Comparison of ENCODE assay signal across 30 cellular contexts in the genomic region with DNA sequence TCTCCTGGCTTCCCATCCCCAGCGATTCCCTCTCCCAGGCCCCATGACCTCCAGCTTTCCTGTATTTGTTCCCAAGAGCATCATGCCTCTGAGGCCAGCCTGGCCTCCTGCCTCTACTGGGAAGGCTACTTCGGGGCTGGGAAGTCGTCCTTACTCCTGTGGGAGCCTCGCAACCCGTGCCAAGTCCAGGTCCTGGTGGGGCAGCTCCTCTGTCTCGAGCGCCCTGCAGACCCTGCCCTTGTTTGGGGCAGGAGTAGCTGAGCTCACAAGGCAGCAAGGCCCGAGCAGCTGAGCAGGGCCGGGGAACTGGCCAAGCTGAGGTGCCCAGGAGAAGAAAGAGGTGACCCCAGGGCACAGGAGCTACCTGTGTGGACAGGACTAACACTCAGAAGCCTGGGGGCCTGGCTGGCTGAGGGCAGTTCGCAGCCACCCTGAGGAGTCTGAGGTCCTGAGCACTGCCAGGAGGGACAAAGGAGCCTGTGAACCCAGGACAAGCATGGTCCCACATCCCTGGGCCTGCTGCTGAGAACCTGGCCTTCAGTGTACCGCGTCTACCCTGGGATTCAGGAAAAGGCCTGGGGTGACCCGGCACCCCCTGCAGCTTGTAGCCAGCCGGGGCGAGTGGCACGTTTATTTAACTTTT. TPM values are rescaled to one million over a fixed set of nuclear protein-coding genes. Genes with fewer than 3 reads are reported as not detected.
"Had no signal": no experiment of that assay in that cellular context is flagged by ENCODE, and none has a peak within 500 bp of the region (broad histone marks: within the 10 kb centered on the region; RNA-seq: fewer than 3 reads in every experiment).

No MANE protein-coding gene starts in this region.

- H3K27me3 ChIP-seq: colonic mucosa, neural progenitor cell, transverse colon had no signal

- H3K36me3 ChIP-seq: colonic mucosa, neural progenitor cell had no signal

- H3K4me1 Mint-ChIP-seq: activated T-helper 17 cell treated with anti-CD3 and anti-CD28 coated beads, Interleukin-2, amount 50 U/mL, for 72 hours had no signal

- H3K27me3 Mint-ChIP-seq: activated CD4-positive, alpha-beta memory T cell treated with anti-CD3 and anti-CD28 coated beads for 36 hours; activated CD4-positive, alpha-beta T cell treated with anti-CD3 and anti-CD28 coated beads, Interleukin-2, amount 10 ng/mL, durations not matched to agents 24 days and 14 days; activated naive CD8-positive, alpha-beta T cell; activated T-helper 17 cell treated with anti-CD3 and anti-CD28 coated beads, Interleukin-2, amount 50 U/mL, for 72 hours; naive thymus-derived CD8-positive, alpha-beta T cell had no signal

- ATAC-seq: activated CD4-positive, CD25-positive, alpha-beta regulatory T cell treated with anti-CD3 and anti-CD28 coated beads, Interleukin-2, amount 50 U/mL, for 24 hours; activated T-cell treated with anti-CD3 and anti-CD28 coated beads, Interleukin-2, amount 50 U/mL, for 4 hours; activated T-helper 17 cell treated with anti-CD3 and anti-CD28 coated beads, Interleukin-2, amount 50 U/mL, for 72 hours; left colon; naive thymus-derived CD8-positive, alpha-beta T cell; sciatic nerve; stimulated activated effector memory CD8-positive, alpha-beta T cell treated with anti-CD3 and anti-CD28 coated beads, Interleukin-12 subunit alpha, Interleukin-12 subunit beta, amount 100 ng/mL, for 72 hours had no signal

- H3K4me3 ChIP-seq: colonic mucosa, dorsolateral prefrontal cortex, heart left ventricle, neural progenitor cell, skin epidermis, transverse colon had no signal

- H3K4me3 Mint-ChIP-seq: activated CD4-positive, alpha-beta memory T cell treated with anti-CD3 and anti-CD28 coated beads for 36 hours; activated CD4-positive, alpha-beta T cell treated with anti-CD3 and anti-CD28 coated beads, Interleukin-2, amount 10 ng/mL, durations not matched to agents 24 days and 14 days; activated naive CD8-positive, alpha-beta T cell; activated T-cell treated with anti-CD3 and anti-CD28 coated beads, Interleukin-2, amount 50 U/mL, for 4 hours; activated T-helper 17 cell treated with anti-CD3 and anti-CD28 coated beads, Interleukin-2, amount 50 U/mL, for 72 hours; immature natural killer cell; naive thymus-derived CD8-positive, alpha-beta T cell; neural progenitor cell; stimulated activated effector memory CD8-positive, alpha-beta T cell treated with anti-CD3 and anti-CD28 coated beads, Interleukin-12 subunit alpha, Interleukin-12 subunit beta, amount 100 ng/mL, for 72 hours had no signal

- H3K4me1 ChIP-seq: colonic mucosa, neural progenitor cell, transverse colon had no signal

- DNase-seq: activated CD4-positive, alpha-beta memory T cell treated with anti-CD3 and anti-CD28 coated beads for 36 hours; activated CD4-positive, alpha-beta T cell treated with anti-CD3 and anti-CD28 coated beads, Interleukin-2, amount 10 ng/mL, durations not matched to agents 24 days and 14 days; activated T-cell treated with anti-CD3 and anti-CD28 coated beads, Interleukin-2, amount 50 U/mL, for 4 hours; anterior cingulate cortex; cerebellar nuclear complex; colonic mucosa; dorsolateral prefrontal cortex; effector memory CD4-positive, alpha-beta T cell; foreskin fibroblast; heart left ventricle; hypothalamus; immature natural killer cell; kidney; left colon; naive thymus-derived CD8-positive, alpha-beta T cell; stimulated activated CD4-positive, alpha-beta T cell treated with anti-CD3 and anti-CD28 coated beads, Interleukin-4, amount 100 ng/mL, for 24 hours; transverse colon had no signal

- H3K27ac Mint-ChIP-seq: activated CD4-positive, alpha-beta memory T cell treated with anti-CD3 and anti-CD28 coated beads for 36 hours; activated CD4-positive, alpha-beta T cell treated with anti-CD3 and anti-CD28 coated beads, Interleukin-2, amount 10 ng/mL, durations not matched to agents 24 days and 14 days; activated naive CD8-positive, alpha-beta T cell; activated T-helper 17 cell treated with anti-CD3 and anti-CD28 coated beads, Interleukin-2, amount 50 U/mL, for 72 hours; immature natural killer cell; neural progenitor cell; stimulated activated effector memory CD8-positive, alpha-beta T cell treated with anti-CD3 and anti-CD28 coated beads, Interleukin-12 subunit alpha, Interleukin-12 subunit beta, amount 100 ng/mL, for 72 hours had no signal

- H3K9me3 ChIP-seq: colonic mucosa, heart left ventricle, transverse colon had no signal

- H3K9me3 Mint-ChIP-seq: activated CD4-positive, alpha-beta memory T cell treated with anti-CD3 and anti-CD28 coated beads for 36 hours; activated CD4-positive, alpha-beta T cell treated with anti-CD3 and anti-CD28 coated beads, Interleukin-2, amount 10 ng/mL, durations not matched to agents 24 days and 14 days; activated T-cell treated with anti-CD3 and anti-CD28 coated beads, Interleukin-2, amount 50 U/mL, for 4 hours; activated T-helper 17 cell treated with anti-CD3 and anti-CD28 coated beads, Interleukin-2, amount 50 U/mL, for 72 hours; immature natural killer cell; naive thymus-derived CD8-positive, alpha-beta T cell; neural progenitor cell; stimulated activated effector memory CD8-positive, alpha-beta T cell treated with anti-CD3 and anti-CD28 coated beads, Interleukin-12 subunit alpha, Interleukin-12 subunit beta, amount 100 ng/mL, for 72 hours had no signal

RNA-seq across cellular contexts. Expression of a gene that starts 23.6 kb away (rescaled TPM):
- total RNA-seq: activated CD4-positive, alpha-beta memory T cell treated with anti-CD3 and anti-CD28 coated beads for 36 hours; activated CD4-positive, alpha-beta T cell treated with anti-CD3 and anti-CD28 coated beads, Interleukin-2, amount 10 ng/mL, durations not matched to agents 24 days and 14 days; activated T-cell treated with anti-CD3 and anti-CD28 coated beads, Interleukin-2, amount 50 U/mL, for 4 hours; activated T-helper 17 cell treated with anti-CD3 and anti-CD28 coated beads, Interleukin-2, amount 50 U/mL, for 72 hours; bronchial epithelial cell; dorsolateral prefrontal cortex; esophagus mucosa; heart left ventricle; naive thymus-derived CD8-positive, alpha-beta T cell; omental fat pad; sciatic nerve; T-helper 1 cell treated with Interleukin-12 subunit alpha and Interleukin-12 subunit beta and Interleukin-4 antibody, amounts not matched to agents 30 ng/mL and 1 ng/mL, for 36 hours; temporal lobe; urinary bladder had no signal
